8 cellular contexts compared by ENCODE assay signal in the genomic region with DNA sequence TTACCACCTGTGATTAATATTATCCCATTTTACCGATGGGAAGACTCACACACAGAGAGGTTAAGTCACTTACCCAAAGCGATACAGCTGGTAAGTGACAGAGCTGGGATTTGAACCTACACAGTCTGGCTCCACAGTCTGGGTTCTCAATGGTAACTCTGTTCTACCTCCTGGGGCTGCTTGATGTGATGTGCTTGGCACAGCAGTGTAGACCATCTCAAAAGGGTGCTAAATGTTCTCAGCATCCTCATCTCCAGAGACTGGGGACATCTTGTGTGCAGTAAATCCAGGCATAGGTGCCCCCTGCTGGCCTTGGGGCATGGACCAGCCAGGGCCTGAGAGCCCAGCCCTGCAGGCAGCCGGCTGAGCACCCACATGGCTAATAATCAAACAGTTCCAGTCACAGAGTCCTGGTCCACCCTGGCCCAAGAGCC. TPM values are rescaled to one million over a fixed set of nuclear protein-coding genes. Genes with fewer than 3 reads are reported as not detected.
DNase-seq lines count a peak whose midpoint lies in the region; ATAC-seq and TF ChIP-seq lines count a peak whose summit lies in the region.

No MANE protein-coding gene starts in this region.

- intact Hi-C loops in Panc1 (cut with micrococcal nuclease; ENCODE audit: unreplicated experiment), result no loop called here
- intact Hi-C loops in vagina (cut with DNase I), result no loop called here

- no peaks in the 10 kb centered on the region for H3K36me3 Mint-ChIP-seq in GM23338 (ENCODE audit: low read depth)

- no peak overlapping the region for H2AFZ ChIP-seq in GM23338

- H3K27me3 ChIP-seq in GM23338 (ENCODE audit: insufficient read depth) (no peaks in the 10 kb centered on the region), Panc1 (ENCODE audit: control insufficient read depth, insufficient read depth, low read length) (no peaks in the 10 kb centered on the region), vagina (no peaks in the 10 kb centered on the region)

- no peaks in the 10 kb centered on the region for H3K9me2 ChIP-seq in GM23338 (ENCODE audit: insufficient read depth)

- in situ Hi-C loops in Panc1 (cut with HindIII; ENCODE audit: low pct_unique_long_range_greater_than_20kb, low sequenced_read_pairs), result no loop called here

- H3K4me3 Mint-ChIP-seq in GM23338, result no peak overlapping the region

- POLR2A ChIA-PET in Panc1 (lab: Charles Lee), result no interaction called here

- TF ChIP-seq CTCF in GM23338 (conservative IDR thresholded peaks at IDR 0.05; ENCODE audit: low read depth in 2 of 2), result peak; percentile 63 to 80
- TF ChIP-seq CTCF in Panc1 (IDR thresholded peaks at IDR 0.05), result peak; percentile 75
- TF ChIP-seq CTCF in vagina (IDR thresholded peaks at IDR 0.05), result peak in 1 of 3 experiments; percentile 11

- no peaks in the 10 kb centered on the region for H3K79me2 ChIP-seq in GM23338 (replicated peaks; ENCODE audit: insufficient read depth)

- H3K4me3 ChIP-seq in GM23338 (no peak overlapping the region), Panc1 (ENCODE audit: low read depth in 2 of 2, low read length in 2 of 2) (no peak overlapping the region), vagina (no peak overlapping the region)

- H3K27ac ChIP-seq in GM23338 (ENCODE audit: low read depth) (no peak overlapping the region), Panc1 (ENCODE audit: low read length) (no peak overlapping the region), vagina (no peak overlapping the region)

- peaks cover 15% of the 10 kb centered on the region for H3K27me3 Mint-ChIP-seq in GM23338 (ENCODE audit: insufficient read depth, low read depth, poor library complexity)

- CTCF ChIA-PET in Panc1 (lab: Charles Lee), result no interaction called here

- H4K20me1 ChIP-seq in GM23338 (replicated peaks; ENCODE audit: insufficient read depth), result no peaks in the 10 kb centered on the region

- H3K4me1 Mint-ChIP-seq in GM23338, result no peaks in the 10 kb centered on the region

- H3K27ac Mint-ChIP-seq in GM23338, result no peak overlapping the region

- peak; percentile 65 for DNase-seq in CD1c-positive myeloid dendritic cell (ENCODE audit: extremely low spot score)
- DNase-seq in GM23338 (ENCODE audit: low spot score), result peak; percentile 62
- DNase-seq in Panc1 (ENCODE audit: low read depth, low spot score), result no peak
- peak; percentile 60 for DNase-seq in amniotic epithelial cell (ENCODE audit: low read depth)
- peak; percentile 68 for DNase-seq in iPS-NIHi7 (ENCODE audit: extremely low spot score)
- DNase-seq in stimulated activated CD4-positive, alpha-beta T cell treated with anti-CD3 and anti-CD28 coated beads, Interleukin-4, amount 100 ng/mL, for 24 hours, result peak; percentile 29
- DNase-seq in vagina (ENCODE audit: extremely low spot score in 2 of 2), result no peak

- no peak for TF ChIP-seq POLR2A in vagina (IDR thresholded peaks at IDR 0.05)

- H3K9me3 Mint-ChIP-seq in GM23338, result no peaks in the 10 kb centered on the region

- ATAC-seq in GM23338, result peak; percentile 80
- peak; percentile 97 for ATAC-seq in Panc1
- no peak for ATAC-seq in HG03571 (IDR thresholded peaks at IDR 0.05; ENCODE audit: unreplicated experiment)

- H3K36me3 ChIP-seq in GM23338 (ENCODE audit: insufficient read depth), result no peaks in the 10 kb centered on the region
- no peaks in the 10 kb centered on the region for H3K36me3 ChIP-seq in Panc1 (ENCODE audit: control insufficient read depth, insufficient read depth, low read length)
- H3K36me3 ChIP-seq in vagina, result no peaks in the 10 kb centered on the region

- H3K4me2 ChIP-seq in GM23338, result no peak overlapping the region

- no TSS peak for BruUV-seq in Panc1 (replicated peaks; lab: Mats Ljungman, UMichigan)

- no peaks in the 10 kb centered on the region for H3K9me3 ChIP-seq in Panc1 (ENCODE audit: control insufficient read depth, insufficient read depth, low read depth, low read length)
- no peaks in the 10 kb centered on the region for H3K9me3 ChIP-seq in vagina

- no peaks in the 10 kb centered on the region for H3F3A ChIP-seq in GM23338 (replicated peaks; ENCODE audit: low read depth)

- no peaks in the 10 kb centered on the region for H3K4me1 ChIP-seq in GM23338 (ENCODE audit: insufficient read depth)
- H3K4me1 ChIP-seq in Panc1 (ENCODE audit: control insufficient read depth, insufficient read depth, low read length), result no peaks in the 10 kb centered on the region
- no peaks in the 10 kb centered on the region for H3K4me1 ChIP-seq in vagina

TF ChIP-seq in GM23338, 12 proteins besides CTCF, POLR2A, EP300 and RAD21 (continues in another document):
- TF ChIP-seq CREB1 (CRISPR knock-in tag; IDR thresholded peaks at IDR 0.05; ENCODE audit: low read depth), result no peak
- no peak for TF ChIP-seq POLR2AphosphoS5 (IDR thresholded peaks at IDR 0.05; ENCODE audit: low read depth)
- no peak for TF ChIP-seq STAT1 (IDR thresholded peaks at IDR 0.05; ENCODE audit: unreplicated experiment)
- no peak for TF ChIP-seq JUNB (IDR thresholded peaks at IDR 0.05; ENCODE audit: unreplicated experiment)
- no peak for TF ChIP-seq EZH2phosphoT487 (IDR thresholded peaks at IDR 0.05; ENCODE audit: unreplicated experiment)
- no peak for TF ChIP-seq ZNF331 (CRISPR knock-in tag; IDR thresholded peaks at IDR 0.05; ENCODE audit: low read depth)
- TF ChIP-seq NANOG (IDR thresholded peaks at IDR 0.05; ENCODE audit: borderline replicate concordance), result no peak
- TF ChIP-seq, protein P1, sequence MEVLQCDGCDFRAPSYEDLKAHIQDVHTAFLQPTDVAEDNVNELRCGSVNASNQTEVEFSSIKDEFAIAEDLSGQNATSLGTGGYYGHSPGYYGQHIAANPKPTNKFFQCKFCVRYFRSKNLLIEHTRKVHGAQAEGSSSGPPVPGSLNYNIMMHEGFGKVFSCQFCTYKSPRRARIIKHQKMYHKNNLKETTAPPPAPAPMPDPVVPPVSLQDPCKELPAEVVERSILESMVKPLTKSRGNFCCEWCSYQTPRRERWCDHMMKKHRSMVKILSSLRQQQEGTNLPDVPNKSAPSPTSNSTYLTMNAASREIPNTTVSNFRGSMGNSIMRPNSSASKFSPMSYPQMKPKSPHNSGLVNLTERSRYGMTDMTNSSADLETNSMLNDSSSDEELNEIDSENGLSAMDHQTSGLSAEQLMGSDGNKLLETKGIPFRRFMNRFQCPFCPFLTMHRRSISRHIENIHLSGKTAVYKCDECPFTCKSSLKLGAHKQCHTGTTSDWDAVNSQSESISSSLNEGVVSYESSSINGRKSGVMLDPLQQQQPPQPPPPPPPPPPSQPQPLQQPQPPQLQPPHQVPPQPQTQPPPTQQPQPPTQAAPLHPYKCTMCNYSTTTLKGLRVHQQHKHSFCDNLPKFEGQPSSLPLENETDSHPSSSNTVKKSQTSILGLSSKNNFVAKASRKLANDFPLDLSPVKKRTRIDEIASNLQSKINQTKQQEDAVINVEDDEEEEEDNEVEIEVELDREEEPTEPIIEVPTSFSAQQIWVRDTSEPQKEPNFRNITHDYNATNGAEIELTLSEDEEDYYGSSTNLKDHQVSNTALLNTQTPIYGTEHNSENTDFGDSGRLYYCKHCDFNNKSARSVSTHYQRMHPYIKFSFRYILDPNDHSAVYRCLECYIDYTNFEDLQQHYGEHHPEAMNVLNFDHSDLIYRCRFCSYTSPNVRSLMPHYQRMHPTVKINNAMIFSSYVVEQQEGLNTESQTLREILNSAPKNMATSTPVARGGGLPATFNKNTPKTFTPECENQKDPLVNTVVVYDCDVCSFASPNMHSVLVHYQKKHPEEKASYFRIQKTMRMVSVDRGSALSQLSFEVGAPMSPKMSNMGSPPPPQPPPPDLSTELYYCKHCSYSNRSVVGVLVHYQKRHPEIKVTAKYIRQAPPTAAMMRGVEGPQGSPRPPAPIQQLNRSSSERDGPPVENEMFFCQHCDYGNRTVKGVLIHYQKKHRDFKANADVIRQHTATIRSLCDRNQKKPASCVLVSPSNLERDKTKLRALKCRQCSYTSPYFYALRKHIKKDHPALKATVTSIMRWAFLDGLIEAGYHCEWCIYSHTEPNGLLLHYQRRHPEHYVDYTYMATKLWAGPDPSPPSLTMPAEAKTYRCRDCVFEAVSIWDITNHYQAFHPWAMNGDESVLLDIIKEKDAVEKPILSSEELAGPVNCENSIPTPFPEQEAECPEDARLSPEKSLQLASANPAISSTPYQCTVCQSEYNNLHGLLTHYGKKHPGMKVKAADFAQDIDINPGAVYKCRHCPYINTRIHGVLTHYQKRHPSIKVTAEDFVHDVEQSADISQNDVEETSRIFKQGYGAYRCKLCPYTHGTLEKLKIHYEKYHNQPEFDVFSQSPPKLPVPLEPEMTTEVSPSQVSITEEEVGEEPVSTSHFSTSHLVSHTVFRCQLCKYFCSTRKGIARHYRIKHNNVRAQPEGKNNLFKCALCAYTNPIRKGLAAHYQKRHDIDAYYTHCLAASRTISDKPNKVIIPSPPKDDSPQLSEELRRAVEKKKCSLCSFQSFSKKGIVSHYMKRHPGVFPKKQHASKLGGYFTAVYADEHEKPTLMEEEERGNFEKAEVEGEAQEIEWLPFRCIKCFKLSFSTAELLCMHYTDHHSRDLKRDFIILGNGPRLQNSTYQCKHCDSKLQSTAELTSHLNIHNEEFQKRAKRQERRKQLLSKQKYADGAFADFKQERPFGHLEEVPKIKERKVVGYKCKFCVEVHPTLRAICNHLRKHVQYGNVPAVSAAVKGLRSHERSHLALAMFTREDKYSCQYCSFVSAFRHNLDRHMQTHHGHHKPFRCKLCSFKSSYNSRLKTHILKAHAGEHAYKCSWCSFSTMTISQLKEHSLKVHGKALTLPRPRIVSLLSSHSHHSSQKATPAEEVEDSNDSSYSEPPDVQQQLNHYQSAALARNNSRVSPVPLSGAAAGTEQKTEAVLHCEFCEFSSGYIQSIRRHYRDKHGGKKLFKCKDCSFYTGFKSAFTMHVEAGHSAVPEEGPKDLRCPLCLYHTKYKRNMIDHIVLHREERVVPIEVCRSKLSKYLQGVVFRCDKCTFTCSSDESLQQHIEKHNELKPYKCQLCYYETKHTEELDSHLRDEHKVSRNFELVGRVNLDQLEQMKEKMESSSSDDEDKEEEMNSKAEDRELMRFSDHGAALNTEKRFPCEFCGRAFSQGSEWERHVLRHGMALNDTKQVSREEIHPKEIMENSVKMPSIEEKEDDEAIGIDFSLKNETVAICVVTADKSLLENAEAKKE (CRISPR knock-in tag; IDR thresholded peaks at IDR 0.05), result no peak

RNA-seq across cellular contexts. Expression of a gene that starts 15.4 kb away (rescaled TPM):
- 65.9 and 68.6 TPM in 2 replicates for total RNA-seq in GM23338 (2014; rRNA removed; shearing (Covaris generic))
- polyA plus RNA-seq in GM23338 (2016; fragmentation: Nextera tagmentation; extraction: Ambion mirVana), result 28.3 and 31.4 TPM in 2 replicates
- total RNA-seq in Panc1 (2021; ENCODE audit: unreplicated experiment) (8.1 TPM), vagina (23.6 TPM)
- polyA plus RNA-seq in Panc1 (2012; ENCODE audit: insufficient read length), result 13.4 TPM

RNA-seq across cellular contexts. Expression of a gene that starts 25.6 kb away (rescaled TPM):
- total RNA-seq in GM23338 (2014; rRNA removed; shearing (Covaris generic)), result not detected in 2 replicates
- polyA plus RNA-seq in GM23338 (2016; fragmentation: Nextera tagmentation; extraction: Ambion mirVana), result not detected in 2 replicates
- total RNA-seq in Panc1 (2021; ENCODE audit: unreplicated experiment) (not detected), vagina (not detected)
- polyA plus RNA-seq in Panc1 (2012; ENCODE audit: insufficient read length), result not detected

RNA-seq across cellular contexts. Expression of a gene that starts 52.1 kb away (rescaled TPM):
- not detected in 2 replicates for total RNA-seq in GM23338 (2014; rRNA removed; shearing (Covaris generic))
- polyA plus RNA-seq in GM23338 (2016; fragmentation: Nextera tagmentation; extraction: Ambion mirVana), result not detected in 2 replicates
- not detected for total RNA-seq in Panc1 (2021; ENCODE audit: unreplicated experiment)
- polyA plus RNA-seq in Panc1 (2012; ENCODE audit: insufficient read length), result not detected
- 10.3 TPM for total RNA-seq in vagina

Comparison
In these comparisons a context has a peak if more than half of its experiments do, and no peak if none do; other contexts are left out.
1. DNase-seq: peak in CD1c-positive myeloid dendritic cell (single experiment), GM23338 (single experiment), amniotic epithelial cell (single experiment), iPS-NIHi7 (single experiment) and stimulated activated CD4-positive, alpha-beta T cell treated with anti-CD3 and anti-CD28 coated beads, Interleukin-4, amount 100 ng/mL, for 24 hours (single experiment); none in Panc1 (single experiment) and vagina (0 of 2).
2. RNA of a gene that starts 52.1 kb away (total RNA-seq): 10.3 TPM in vagina (single experiment); not detected in GM23338 and not detected in Panc1 (single experiment); every median in the first group is over 10 times any median in the second.